ENCODE assay signal across 8 cellular contexts in the genomic region with DNA sequence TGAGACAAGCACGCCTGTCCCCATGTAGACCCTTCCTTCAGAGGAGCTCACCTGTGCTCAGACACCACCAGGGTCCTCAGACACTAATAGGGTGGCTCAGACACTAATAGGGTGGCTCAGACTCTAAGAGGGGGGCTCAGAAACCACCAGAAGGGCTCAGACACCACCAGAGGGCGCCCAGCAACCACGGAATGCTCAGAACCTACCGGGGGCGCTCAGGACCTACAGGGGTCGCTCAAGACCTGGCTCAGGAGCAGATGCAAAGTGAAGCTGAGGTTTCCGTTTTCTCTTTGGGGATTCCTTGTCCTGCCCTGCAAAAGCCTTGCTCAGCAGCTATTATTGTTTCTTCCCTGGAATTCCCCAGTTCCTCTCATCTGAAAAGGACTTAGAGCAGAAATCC.
DNase-seq lines count a peak whose midpoint lies in the region; ATAC-seq and TF ChIP-seq lines count a peak whose summit lies in the region.
"Not testable (repeated sequence)": the region's sequence is repeated elsewhere in the genome, so short reads cannot be mapped to it uniquely, and the experiment has no call there.

No MANE protein-coding gene starts in this region.

- H3K27me3 ChIP-seq in RWPE2 (ENCODE audit: insufficient read depth, poor library complexity, severe bottlenecking), result not testable (repeated sequence)

- not testable (repeated sequence) for H3K27me3 Mint-ChIP-seq in central memory CD8-positive, alpha-beta T cell; stimulated activated naive CD8-positive, alpha-beta T cell treated with anti-CD3 and anti-CD28 coated beads, Interleukin-15, amount 100 ng/mL, for 72 hours

- not testable (repeated sequence) for H3K4me3 Mint-ChIP-seq in central memory CD8-positive, alpha-beta T cell; stimulated activated naive CD8-positive, alpha-beta T cell treated with anti-CD3 and anti-CD28 coated beads, Interleukin-15, amount 100 ng/mL, for 72 hours

- H3K9me3 ChIP-seq in RWPE2 (ENCODE audit: severe bottlenecking), result not testable (repeated sequence)

- H3K4me1 Mint-ChIP-seq in central memory CD8-positive, alpha-beta T cell; stimulated activated naive CD8-positive, alpha-beta T cell treated with anti-CD3 and anti-CD28 coated beads, Interleukin-15, amount 100 ng/mL, for 72 hours: not testable (repeated sequence)

- ATAC-seq in GM18508 (IDR thresholded peaks at IDR 0.05; ENCODE audit: insufficient read depth, unreplicated experiment) (peak; percentile 77), GM19395 (IDR thresholded peaks at IDR 0.05; ENCODE audit: unreplicated experiment) (peak; percentile 96), GM21717 (IDR thresholded peaks at IDR 0.05; ENCODE audit: unreplicated experiment) (peak; percentile 93), HG02884 (IDR thresholded peaks at IDR 0.05; ENCODE audit: unreplicated experiment) (peak; percentile 97), HG03196 (IDR thresholded peaks at IDR 0.05; ENCODE audit: unreplicated experiment) (peak; percentile 92), RWPE2 (ENCODE audit: low read depth) (peak; percentile 60; the same call in 2 of the 3 replicates)
- ATAC-seq in central memory CD8-positive, alpha-beta T cell (replicated peaks; ENCODE audit: extremely low read depth, poor library complexity, severe bottlenecking), result peak; percentile 95
- peak; percentile 91 for ATAC-seq in stimulated activated naive CD8-positive, alpha-beta T cell treated with anti-CD3 and anti-CD28 coated beads, Interleukin-15, amount 100 ng/mL, for 72 hours

- not testable (repeated sequence) for H3K36me3 Mint-ChIP-seq in central memory CD8-positive, alpha-beta T cell (ENCODE audit: insufficient read depth)

- H3K4me3 ChIP-seq in RWPE2 (ENCODE audit: severe bottlenecking), result not testable (repeated sequence)

- not testable (repeated sequence) for H3K27ac ChIP-seq in RWPE2 (ENCODE audit: poor library complexity, severe bottlenecking)

- not testable (repeated sequence) for H3K9me3 Mint-ChIP-seq in central memory CD8-positive, alpha-beta T cell; stimulated activated naive CD8-positive, alpha-beta T cell treated with anti-CD3 and anti-CD28 coated beads, Interleukin-15, amount 100 ng/mL, for 72 hours

- not testable (repeated sequence) for H3K4me1 ChIP-seq in RWPE2 (ENCODE audit: insufficient read depth, poor library complexity, severe bottlenecking)

- H3K36me3 ChIP-seq in RWPE2 (ENCODE audit: low read depth), result not testable (repeated sequence)

- not testable (repeated sequence) for H3K27ac Mint-ChIP-seq in central memory CD8-positive, alpha-beta T cell (ENCODE audit: low read depth); stimulated activated naive CD8-positive, alpha-beta T cell treated with anti-CD3 and anti-CD28 coated beads, Interleukin-15, amount 100 ng/mL, for 72 hours

- not testable (repeated sequence) for TF ChIP-seq CTCF in RWPE2 (IDR thresholded peaks at IDR 0.05; ENCODE audit: poor library complexity, severe bottlenecking)

- DNase-seq in RWPE2 (ENCODE audit: low spot score); central memory CD8-positive, alpha-beta T cell (ENCODE audit: low spot score in 2 of 2); stimulated activated naive CD8-positive, alpha-beta T cell treated with anti-CD3 and anti-CD28 coated beads, Interleukin-15, amount 100 ng/mL, for 72 hours: not testable (repeated sequence)
